Comparison of ENCODE assay signal across 1 cellular context in the genomic region with DNA sequence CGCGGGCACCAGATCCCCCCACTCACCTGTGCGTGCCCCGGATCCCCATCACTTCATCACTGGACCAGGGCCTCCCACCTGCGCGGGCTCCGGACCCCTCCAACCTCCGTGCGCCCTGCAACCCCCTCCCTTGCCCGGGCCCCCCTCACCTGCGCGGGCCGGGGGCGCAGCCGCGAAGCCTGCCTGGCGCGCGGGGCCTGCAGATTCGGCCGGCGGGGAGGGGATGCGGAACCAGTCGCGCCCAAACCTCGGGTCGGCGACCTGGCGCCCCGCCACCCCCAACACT.
TF ChIP-seq lines count a peak whose summit lies in the region.

No MANE protein-coding gene starts in this region.

TF ChIP-seq in HepG2, 621 proteins besides CTCF, POLR2A, EP300 and RAD21 (continued from another document):
- no peak for TF ChIP-seq PREB (CRISPR knock-in tag; IDR thresholded peaks at IDR 0.05)
- TF ChIP-seq SPEN (CRISPR knock-in tag; IDR thresholded peaks at IDR 0.05; ENCODE audit: low read depth), result no peak
- TF ChIP-seq ZNF891 (CRISPR knock-in tag; IDR thresholded peaks at IDR 0.05), result peak; percentile 37; the same call in 1 of the 2 replicates
- no peak for TF ChIP-seq ZNF280D (CRISPR knock-in tag; IDR thresholded peaks at IDR 0.05)
